23 cellular contexts compared by ENCODE assay signal in the genomic region with DNA sequence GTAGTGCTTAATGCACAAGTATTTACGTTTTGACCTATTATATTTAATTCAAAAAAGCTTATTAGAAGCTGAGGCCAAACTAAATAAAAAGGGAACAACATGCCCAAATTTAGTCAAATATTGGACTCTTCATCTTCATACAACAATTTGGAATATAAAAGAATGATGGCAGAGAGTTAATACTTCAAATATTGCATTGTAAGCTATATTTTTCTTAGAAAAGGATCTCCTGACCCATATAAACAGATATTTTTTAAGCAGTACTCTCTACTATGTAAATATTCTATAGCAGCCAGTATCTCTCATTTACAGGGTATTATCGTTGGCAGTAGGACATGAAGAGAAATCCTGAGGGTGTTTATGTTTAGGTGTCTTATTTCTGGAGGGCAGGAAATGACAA.
A peak's percentile ranks its signal among the peaks of the same experiment; 100 is the strongest.
DNase-seq lines count a peak whose midpoint lies in the region; ATAC-seq, FAIRE-seq and TF ChIP-seq lines count a peak whose summit lies in the region.
"Had no signal": no experiment of that assay in that cellular context is flagged by ENCODE, and none has a peak within 500 bp of the region (broad histone marks: within the 10 kb centered on the region; RNA-seq: fewer than 3 reads in every experiment).

No MANE protein-coding gene starts in this region.

- DNase-seq in Daoy (ENCODE audit: low read depth) (peak; percentile 19), HT1080 (ENCODE audit: low read depth) (peak; percentile 43), bronchial epithelial cell (ENCODE audit: low read depth) (peak; percentile 12), iris pigment epithelial cell (ENCODE audit: low read depth) (peak; percentile 9), Right ventricle myocardium inferior (ENCODE audit: missing footprints) (no peak), SKM-1 (lab: John Stamatoyannopoulos, UW; ENCODE audit: unreplicated experiment) (no peak)
- DNase-seq in activated CD4-positive, alpha-beta T cell treated with anti-CD3 and anti-CD28 coated beads for 1 hour: no peak
- DNase-seq: AML-193; CD4-positive, alpha-beta T cell; GM23248; H7; NCI-H1092; NCI-H1417 treated with DMSO at 0.1 percent for 48 hours; NCI-H1694 treated with DMSO at 0.1 percent for 48 hours; NCI-H2081; NCI-H2227 treated with DMSO at 0.1 percent for 48 hours; NCI-H69; SHP77 treated with DMSO at 0.1 percent for 48 hours had no signal

- FAIRE-seq in bronchial epithelial cell (lab: Jason Lieb, UNC): no peak
- FAIRE-seq: A204.1, GM12892, GM19239 had no signal

- intact Hi-C loops in Right ventricle myocardium inferior (cut with DNase I): no loop called here

- no peaks in the 10 kb centered on the region for H3K36me3 ChIP-seq in bronchial epithelial cell (ENCODE audit: control insufficient read depth, insufficient read depth, low read length)
- H3K36me3 ChIP-seq: BLaER1 treated with 17β-estradiol and CSF1 and Interleukin-3, amounts not matched to agents 10 nM and 100 nM had no signal

- H3K4me3 ChIP-seq in bronchial epithelial cell (ENCODE audit: low read depth, low read length): no peak overlapping the region
- H3K4me3 ChIP-seq: BLaER1 treated with 17β-estradiol and CSF1 and Interleukin-3, amounts not matched to agents 10 nM and 100 nM; GM23248 had no signal

- H3K27me3 ChIP-seq in bronchial epithelial cell (ENCODE audit: control insufficient read depth, insufficient read depth, low read length): no peaks in the 10 kb centered on the region
- H3K27me3 ChIP-seq: BLaER1 treated with 17β-estradiol and CSF1 and Interleukin-3, amounts not matched to agents 10 nM and 100 nM had no signal

- no peak for ATAC-seq in Right ventricle myocardium inferior
- ATAC-seq: Panc1 had no signal

- no peak for TF ChIP-seq CTCF in bronchial epithelial cell (IDR thresholded peaks at IDR 0.05; ENCODE audit: insufficient read depth, low read length, severe bottlenecking)

Comparison
In these comparisons a context has a peak if more than half of its experiments do, and no peak if none do; other contexts are left out.
1. DNase-seq: peak in Daoy (single experiment), HT1080 (single experiment), bronchial epithelial cell (single experiment) and iris pigment epithelial cell (single experiment); none in Right ventricle myocardium inferior (single experiment), activated CD4-positive, alpha-beta T cell treated with anti-CD3 and anti-CD28 coated beads for 1 hour (single experiment) and SKM-1 (single experiment).